In genomic region chr4:105061136-105061696, GRCh38 we compare ENCODE assay signal across 8 cellular contexts.
DNase-seq lines count a peak whose midpoint lies in the region; ATAC-seq and TF ChIP-seq lines count a peak whose summit lies in the region.

No MANE protein-coding gene starts in this region.

- POLR2A ChIA-PET in MCF 10A (lab: Yijun Ruan, JAX) = interaction anchor here (1.0 kb wide), 1 partner anchor 9 kb away, joined by 3 read pairs; no protein-coding TSS in a partner anchor
- POLR2A ChIA-PET in PC-3 (lab: Charles Lee; ENCODE audit: unreplicated experiment) = no interaction called here

- H3K4me1 ChIP-seq in breast epithelium (no peaks in the 10 kb centered on the region), PC-3 (ENCODE audit: insufficient read depth, low read length) (peaks cover 46% of the 10 kb centered on the region), mesodermal cell (ENCODE audit: control insufficient read depth, insufficient read depth, low read length, poor library complexity, severe bottlenecking) (peaks cover 9% of the 10 kb centered on the region), sigmoid colon (no peaks in the 10 kb centered on the region), ascending aorta (no peaks in the 10 kb centered on the region)

- CTCF ChIA-PET in MCF 10A (lab: Yijun Ruan, JAX) = interaction anchor here (0.5 kb wide), 1 partner anchor 49 kb away, joined by 3 read pairs; no protein-coding TSS in a partner anchor
- CTCF ChIA-PET in PC-3 (lab: Charles Lee) = no interaction called here

- intact Hi-C loops in MCF 10A (cut with micrococcal nuclease) = no loop called here
- intact Hi-C loops in breast epithelium (cut with DNase I; ENCODE audit: low total_unique reads) = no loop called here
- intact Hi-C loops in PC-3 (cut with micrococcal nuclease) = no loop called here
- intact Hi-C loops in sigmoid colon (cut with DNase I) = no loop called here
- intact Hi-C loops in ascending aorta (cut with DNase I) = no loop called here

- no peak overlapping the region for H3K4me3 ChIP-seq in breast epithelium
- peak overlapping the region; percentile 39 for H3K4me3 ChIP-seq in PC-3 (ENCODE audit: low read length)
- H3K4me3 ChIP-seq in mesodermal cell (ENCODE audit: extremely low read depth, insufficient read depth, low read length, poor library complexity, severe bottlenecking) = no peak overlapping the region
- no peak overlapping the region for H3K4me3 ChIP-seq in sigmoid colon
- no peak overlapping the region for H3K4me3 ChIP-seq in ascending aorta

- no peak overlapping the region for H3K4me3 Mint-ChIP-seq in MCF 10A (ENCODE audit: unreplicated experiment)
- peak overlapping the region; percentile 69 for H3K4me3 Mint-ChIP-seq in activated naive CD8-positive, alpha-beta T cell treated with anti-CD3 and anti-CD28 coated beads, Interleukin-2, amount 50 U/mL, for 24 hours

- H3K36me3 ChIP-seq in breast epithelium = no peaks in the 10 kb centered on the region
- no peaks in the 10 kb centered on the region for H3K36me3 ChIP-seq in PC-3 (ENCODE audit: low read depth, low read length)
- H3K36me3 ChIP-seq in mesodermal cell (ENCODE audit: control insufficient read depth, insufficient read depth, low read length) = no peaks in the 10 kb centered on the region
- no peaks in the 10 kb centered on the region for H3K36me3 ChIP-seq in sigmoid colon
- no peaks in the 10 kb centered on the region for H3K36me3 ChIP-seq in ascending aorta

- peak; percentile 78 for DNase-seq in MCF 10A (ENCODE audit: unreplicated experiment)
- DNase-seq in breast epithelium (ENCODE audit: low spot score in 2 of 2) = no peak
- peak; percentile 85 for DNase-seq in PC-3
- peak; percentile 30 for DNase-seq in activated naive CD8-positive, alpha-beta T cell treated with anti-CD3 and anti-CD28 coated beads, Interleukin-2, amount 50 U/mL, for 24 hours
- DNase-seq in sigmoid colon = no peak
- DNase-seq in ascending aorta (ENCODE audit: low spot score in 2 of 2) = no peak

- BruUV-seq in MCF 10A (replicated peaks; lab: Mats Ljungman, UMichigan) (no TSS peak), PC-3 (replicated peaks; lab: Mats Ljungman, UMichigan) (no TSS peak)

- H3K27me3 Mint-ChIP-seq in MCF 10A (ENCODE audit: insufficient read depth, unreplicated experiment) = no peaks in the 10 kb centered on the region
- H3K27me3 Mint-ChIP-seq in activated naive CD8-positive, alpha-beta T cell treated with anti-CD3 and anti-CD28 coated beads, Interleukin-2, amount 50 U/mL, for 24 hours = no peaks in the 10 kb centered on the region

- H3K36me3 Mint-ChIP-seq in MCF 10A (ENCODE audit: insufficient read depth, unreplicated experiment) = no peaks in the 10 kb centered on the region
- H3K36me3 Mint-ChIP-seq in activated naive CD8-positive, alpha-beta T cell treated with anti-CD3 and anti-CD28 coated beads, Interleukin-2, amount 50 U/mL, for 24 hours (ENCODE audit: low read depth) = no peaks in the 10 kb centered on the region

- peak; percentile 19 for ATAC-seq in HG03060 (IDR thresholded peaks at IDR 0.05; ENCODE audit: low read depth, unreplicated experiment)
- ATAC-seq in PC-3 = peak; percentile 83
- ATAC-seq in activated naive CD8-positive, alpha-beta T cell treated with anti-CD3 and anti-CD28 coated beads, Interleukin-2, amount 50 U/mL, for 24 hours = peak; percentile 59

- no peaks in the 10 kb centered on the region for H3K9me3 Mint-ChIP-seq in MCF 10A (ENCODE audit: unreplicated experiment)
- H3K9me3 Mint-ChIP-seq in activated naive CD8-positive, alpha-beta T cell treated with anti-CD3 and anti-CD28 coated beads, Interleukin-2, amount 50 U/mL, for 24 hours = no peaks in the 10 kb centered on the region

- no peak overlapping the region for H3K27ac Mint-ChIP-seq in MCF 10A (ENCODE audit: low read depth, unreplicated experiment)
- H3K27ac Mint-ChIP-seq in activated naive CD8-positive, alpha-beta T cell treated with anti-CD3 and anti-CD28 coated beads, Interleukin-2, amount 50 U/mL, for 24 hours = peak overlapping the region; percentile 95

- H3K4me2 ChIP-seq in PC-3 (ENCODE audit: low read length) = peak overlapping the region; percentile 75

- H3K27me3 ChIP-seq in breast epithelium = no peaks in the 10 kb centered on the region
- no peaks in the 10 kb centered on the region for H3K27me3 ChIP-seq in PC-3 (ENCODE audit: low read length)
- no peaks in the 10 kb centered on the region for H3K27me3 ChIP-seq in sigmoid colon
- H3K27me3 ChIP-seq in ascending aorta = no peaks in the 10 kb centered on the region

- H3K4me1 Mint-ChIP-seq in MCF 10A (ENCODE audit: insufficient read depth, unreplicated experiment) = peaks cover 35% of the 10 kb centered on the region
- H3K4me1 Mint-ChIP-seq in activated naive CD8-positive, alpha-beta T cell treated with anti-CD3 and anti-CD28 coated beads, Interleukin-2, amount 50 U/mL, for 24 hours = peaks cover 61% of the 10 kb centered on the region

- peaks cover 7% of the 10 kb centered on the region for H3F3A ChIP-seq in PC-3 (ENCODE audit: low read length, unreplicated experiment)

- H4K20me1 ChIP-seq in PC-3 (ENCODE audit: low read length) = no peaks in the 10 kb centered on the region

- TF ChIP-seq POLR2A in breast epithelium (IDR thresholded peaks at IDR 0.05) (no peak), sigmoid colon (IDR thresholded peaks at IDR 0.05) (no peak)

- no peaks in the 10 kb centered on the region for H3K79me2 ChIP-seq in PC-3 (ENCODE audit: low read length)

- no peak for TF ChIP-seq EP300 in sigmoid colon (IDR thresholded peaks at IDR 0.05)

- TF ChIP-seq CTCF in MCF 10A (IDR thresholded peaks at IDR 0.05; ENCODE audit: unreplicated experiment) (no peak), breast epithelium (IDR thresholded peaks at IDR 0.05) (no peak), PC-3 (conservative IDR thresholded peaks at IDR 0.05; ENCODE audit: low read depth, low read length) (no peak), sigmoid colon (IDR thresholded peaks at IDR 0.05) (no peak), ascending aorta (IDR thresholded peaks at IDR 0.05) (no peak)

- H2AFZ ChIP-seq in PC-3 (ENCODE audit: low read length) = 0 out of 2 replicates have a peak overlapping the region, but pooled peaks have one; percentile 43

- H3K9ac ChIP-seq in PC-3 (ENCODE audit: low read length) = peak overlapping the region; percentile 25; the same call in 1 of the 2 replicates

- H3K27ac ChIP-seq in breast epithelium = peak overlapping the region in 1 of 2 donors; percentile 46
- H3K27ac ChIP-seq in PC-3 (ENCODE audit: low read length) = peak overlapping the region; percentile 89
- H3K27ac ChIP-seq in mesodermal cell (ENCODE audit: low read depth, low read length, severe bottlenecking) = peak overlapping the region; percentile 54
- H3K27ac ChIP-seq in sigmoid colon = no peak overlapping the region
- no peak overlapping the region for H3K27ac ChIP-seq in ascending aorta

- H3K9me2 ChIP-seq in PC-3 (replicated peaks; ENCODE audit: low read length) = no peaks in the 10 kb centered on the region

- no peaks in the 10 kb centered on the region for H3K9me3 ChIP-seq in breast epithelium
- no peaks in the 10 kb centered on the region for H3K9me3 ChIP-seq in PC-3 (ENCODE audit: low read length)
- H3K9me3 ChIP-seq in mesodermal cell (ENCODE audit: control insufficient read depth, low read length) = no peaks in the 10 kb centered on the region
- no peaks in the 10 kb centered on the region for H3K9me3 ChIP-seq in sigmoid colon
- H3K9me3 ChIP-seq in ascending aorta = no peaks in the 10 kb centered on the region

- 64 to 69% methylated on average over 5 of the region's 5 CpGs for WGBS in mesodermal cell (ENCODE audit: insufficient coverage in 2 of 2), 2 experiments
- WGBS in sigmoid colon, 2 donors = 6 to 15% methylated on average over 5 of the region's 5 CpGs

Comparison
In these comparisons a context has a peak if more than half of its experiments do, and no peak if none do; other contexts are left out.
1. DNase-seq: peak in MCF 10A (single experiment), PC-3 (single experiment) and activated naive CD8-positive, alpha-beta T cell treated with anti-CD3 and anti-CD28 coated beads, Interleukin-2, amount 50 U/mL, for 24 hours (single experiment); none in breast epithelium (0 of 2), sigmoid colon (single experiment) and ascending aorta (0 of 2).
2. H3K27ac ChIP-seq: peak in PC-3 (single experiment) and mesodermal cell (single experiment); none in sigmoid colon (0 of 4) and ascending aorta (0 of 2).
3. ATAC-seq: peak in every context shown above with its lines; median percentile 83 in PC-3; 59 in activated naive CD8-positive, alpha-beta T cell treated with anti-CD3 and anti-CD28 coated beads, Interleukin-2, amount 50 U/mL, for 24 hours; 19 in HG03060.